ENCODE assay signal across 1 cellular context in the genomic region with DNA sequence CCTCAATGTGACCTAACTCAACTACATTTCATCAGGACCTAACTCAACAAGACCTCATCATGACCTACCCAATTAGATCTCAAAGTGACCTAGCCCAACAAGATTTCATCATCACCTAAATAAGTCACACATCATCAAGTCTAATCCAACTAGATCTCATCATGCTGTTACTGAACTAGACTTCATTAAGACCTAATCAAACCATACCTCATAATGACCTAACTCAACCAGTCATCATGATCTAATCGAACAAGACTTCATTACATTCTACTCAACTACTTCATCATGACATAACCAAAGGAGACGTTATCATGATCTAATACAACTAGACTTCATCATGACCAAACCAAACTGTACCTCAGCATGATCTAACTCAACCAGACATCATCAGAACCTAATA.
A peak's percentile ranks its signal among the peaks of the same experiment; 100 is the strongest.
TF ChIP-seq lines count a peak whose summit lies in the region.

No MANE protein-coding gene starts in this region.

TF ChIP-seq in HEK293, 187 proteins besides CTCF, POLR2A, EP300 and RAD21 (continued from another document and continues in another):
- no peak for TF ChIP-seq ZNF610 (tag by site-specific recombination; IDR thresholded peaks at IDR 0.05; ENCODE audit: borderline replicate concordance)
- TF ChIP-seq ZBTB20 (tag by site-specific recombination; IDR thresholded peaks at IDR 0.05) = 0 out of 2 replicates have a peak, but pooled peaks have one; percentile 10
- TF ChIP-seq, protein P1, sequence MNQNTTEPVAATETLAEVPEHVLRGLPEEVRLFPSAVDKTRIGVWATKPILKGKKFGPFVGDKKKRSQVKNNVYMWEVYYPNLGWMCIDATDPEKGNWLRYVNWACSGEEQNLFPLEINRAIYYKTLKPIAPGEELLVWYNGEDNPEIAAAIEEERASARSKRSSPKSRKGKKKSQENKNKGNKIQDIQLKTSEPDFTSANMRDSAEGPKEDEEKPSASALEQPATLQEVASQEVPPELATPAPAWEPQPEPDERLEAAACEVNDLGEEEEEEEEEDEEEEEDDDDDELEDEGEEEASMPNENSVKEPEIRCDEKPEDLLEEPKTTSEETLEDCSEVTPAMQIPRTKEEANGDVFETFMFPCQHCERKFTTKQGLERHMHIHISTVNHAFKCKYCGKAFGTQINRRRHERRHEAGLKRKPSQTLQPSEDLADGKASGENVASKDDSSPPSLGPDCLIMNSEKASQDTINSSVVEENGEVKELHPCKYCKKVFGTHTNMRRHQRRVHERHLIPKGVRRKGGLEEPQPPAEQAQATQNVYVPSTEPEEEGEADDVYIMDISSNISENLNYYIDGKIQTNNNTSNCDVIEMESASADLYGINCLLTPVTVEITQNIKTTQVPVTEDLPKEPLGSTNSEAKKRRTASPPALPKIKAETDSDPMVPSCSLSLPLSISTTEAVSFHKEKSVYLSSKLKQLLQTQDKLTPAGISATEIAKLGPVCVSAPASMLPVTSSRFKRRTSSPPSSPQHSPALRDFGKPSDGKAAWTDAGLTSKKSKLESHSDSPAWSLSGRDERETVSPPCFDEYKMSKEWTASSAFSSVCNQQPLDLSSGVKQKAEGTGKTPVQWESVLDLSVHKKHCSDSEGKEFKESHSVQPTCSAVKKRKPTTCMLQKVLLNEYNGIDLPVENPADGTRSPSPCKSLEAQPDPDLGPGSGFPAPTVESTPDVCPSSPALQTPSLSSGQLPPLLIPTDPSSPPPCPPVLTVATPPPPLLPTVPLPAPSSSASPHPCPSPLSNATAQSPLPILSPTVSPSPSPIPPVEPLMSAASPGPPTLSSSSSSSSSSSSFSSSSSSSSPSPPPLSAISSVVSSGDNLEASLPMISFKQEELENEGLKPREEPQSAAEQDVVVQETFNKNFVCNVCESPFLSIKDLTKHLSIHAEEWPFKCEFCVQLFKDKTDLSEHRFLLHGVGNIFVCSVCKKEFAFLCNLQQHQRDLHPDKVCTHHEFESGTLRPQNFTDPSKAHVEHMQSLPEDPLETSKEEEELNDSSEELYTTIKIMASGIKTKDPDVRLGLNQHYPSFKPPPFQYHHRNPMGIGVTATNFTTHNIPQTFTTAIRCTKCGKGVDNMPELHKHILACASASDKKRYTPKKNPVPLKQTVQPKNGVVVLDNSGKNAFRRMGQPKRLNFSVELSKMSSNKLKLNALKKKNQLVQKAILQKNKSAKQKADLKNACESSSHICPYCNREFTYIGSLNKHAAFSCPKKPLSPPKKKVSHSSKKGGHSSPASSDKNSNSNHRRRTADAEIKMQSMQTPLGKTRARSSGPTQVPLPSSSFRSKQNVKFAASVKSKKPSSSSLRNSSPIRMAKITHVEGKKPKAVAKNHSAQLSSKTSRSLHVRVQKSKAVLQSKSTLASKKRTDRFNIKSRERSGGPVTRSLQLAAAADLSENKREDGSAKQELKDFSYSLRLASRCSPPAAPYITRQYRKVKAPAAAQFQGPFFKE (tag by site-specific recombination; IDR thresholded peaks at IDR 0.05; ENCODE audit: borderline replicate concordance) = no peak
- TF ChIP-seq ZNF585B (tag by site-specific recombination; IDR thresholded peaks at IDR 0.05) = no peak
- TF ChIP-seq, protein P2, sequence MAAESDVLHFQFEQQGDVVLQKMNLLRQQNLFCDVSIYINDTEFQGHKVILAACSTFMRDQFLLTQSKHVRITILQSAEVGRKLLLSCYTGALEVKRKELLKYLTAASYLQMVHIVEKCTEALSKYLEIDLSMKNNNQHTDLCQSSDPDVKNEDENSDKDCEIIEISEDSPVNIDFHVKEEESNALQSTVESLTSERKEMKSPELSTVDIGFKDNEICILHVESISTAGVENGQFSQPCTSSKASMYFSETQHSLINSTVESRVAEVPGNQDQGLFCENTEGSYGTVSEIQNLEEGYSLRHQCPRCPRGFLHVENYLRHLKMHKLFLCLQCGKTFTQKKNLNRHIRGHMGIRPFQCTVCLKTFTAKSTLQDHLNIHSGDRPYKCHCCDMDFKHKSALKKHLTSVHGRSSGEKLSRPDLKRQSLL (tag by site-specific recombination; IDR thresholded peaks at IDR 0.05) = no peak
- peak; percentile 70 for TF ChIP-seq SP7 (tag by site-specific recombination; IDR thresholded peaks at IDR 0.05)
- peak; percentile 62 for TF ChIP-seq ZNF843 (tag by site-specific recombination; IDR thresholded peaks at IDR 0.05)
- TF ChIP-seq ZNF311 (tag by site-specific recombination; IDR thresholded peaks at IDR 0.05; ENCODE audit: borderline replicate concordance) = no peak
- TF ChIP-seq ZNF624 (tag by site-specific recombination; IDR thresholded peaks at IDR 0.05) = no peak
- TF ChIP-seq, protein P3, sequence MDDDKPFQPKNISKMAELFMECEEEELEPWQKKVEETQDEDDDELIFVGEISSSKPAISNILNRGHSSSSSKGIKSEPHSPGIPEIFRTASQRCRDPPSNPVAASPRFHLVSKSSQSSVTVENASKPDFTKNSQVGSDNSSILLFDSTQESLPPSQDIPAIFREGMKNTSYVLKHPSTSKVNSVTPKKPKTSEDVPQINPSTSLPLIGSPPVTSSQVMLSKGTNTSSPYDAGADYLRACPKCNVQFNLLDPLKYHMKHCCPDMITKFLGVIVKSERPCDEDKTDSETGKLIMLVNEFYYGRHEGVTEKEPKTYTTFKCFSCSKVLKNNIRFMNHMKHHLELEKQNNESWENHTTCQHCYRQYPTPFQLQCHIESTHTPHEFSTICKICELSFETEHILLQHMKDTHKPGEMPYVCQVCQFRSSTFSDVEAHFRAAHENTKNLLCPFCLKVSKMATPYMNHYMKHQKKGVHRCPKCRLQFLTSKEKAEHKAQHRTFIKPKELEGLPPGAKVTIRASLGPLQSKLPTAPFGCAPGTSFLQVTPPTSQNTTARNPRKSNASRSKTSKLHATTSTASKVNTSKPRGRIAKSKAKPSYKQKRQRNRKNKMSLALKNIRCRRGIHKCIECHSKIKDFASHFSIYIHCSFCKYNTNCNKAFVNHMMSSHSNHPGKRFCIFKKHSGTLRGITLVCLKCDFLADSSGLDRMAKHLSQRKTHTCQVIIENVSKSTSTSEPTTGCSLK (tag by site-specific recombination; IDR thresholded peaks at IDR 0.05) = no peak
- no peak for TF ChIP-seq ZNF132 (tag by site-specific recombination; IDR thresholded peaks at IDR 0.05; ENCODE audit: borderline replicate concordance)
- TF ChIP-seq ZEB2 (tag by site-specific recombination; IDR thresholded peaks at IDR 0.05) = peak; percentile 63; the same call in 1 of the 2 replicates
- TF ChIP-seq ZSCAN23 (tag by site-specific recombination; IDR thresholded peaks at IDR 0.05) = peak; percentile 96
- no peak for TF ChIP-seq ZNF202 (tag by site-specific recombination; IDR thresholded peaks at IDR 0.05; ENCODE audit: borderline replicate concordance)
- no peak for TF ChIP-seq ZNF138 (tag by site-specific recombination; IDR thresholded peaks at IDR 0.05; ENCODE audit: borderline replicate concordance)
- no peak; the same call in 1 of the 2 replicates for TF ChIP-seq ZNF473 (tag by site-specific recombination; IDR thresholded peaks at IDR 0.05)
- peak; percentile 57; the same call in 1 of the 2 replicates for TF ChIP-seq ZNF785 (tag by site-specific recombination; IDR thresholded peaks at IDR 0.05)
- TF ChIP-seq, protein P4, sequence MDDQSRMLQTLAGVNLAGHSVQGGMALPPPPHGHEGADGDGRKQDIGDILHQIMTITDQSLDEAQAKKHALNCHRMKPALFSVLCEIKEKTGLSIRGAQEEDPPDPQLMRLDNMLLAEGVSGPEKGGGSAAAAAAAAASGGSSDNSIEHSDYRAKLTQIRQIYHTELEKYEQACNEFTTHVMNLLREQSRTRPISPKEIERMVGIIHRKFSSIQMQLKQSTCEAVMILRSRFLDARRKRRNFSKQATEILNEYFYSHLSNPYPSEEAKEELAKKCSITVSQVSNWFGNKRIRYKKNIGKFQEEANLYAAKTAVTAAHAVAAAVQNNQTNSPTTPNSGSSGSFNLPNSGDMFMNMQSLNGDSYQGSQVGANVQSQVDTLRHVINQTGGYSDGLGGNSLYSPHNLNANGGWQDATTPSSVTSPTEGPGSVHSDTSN (CRISPR knock-in tag; IDR thresholded peaks at IDR 0.05) = no peak
- TF ChIP-seq ZNF391 (tag by site-specific recombination; IDR thresholded peaks at IDR 0.05; ENCODE audit: borderline replicate concordance, low read depth) = no peak
- peak; percentile 76 for TF ChIP-seq ZFP69B (tag by site-specific recombination; IDR thresholded peaks at IDR 0.05)
- TF ChIP-seq TCF7L2 (IDR thresholded peaks at IDR 0.05; ENCODE audit: borderline replicate concordance, low read depth, low read length) = no peak
- no peak for TF ChIP-seq ZNF169 (tag by site-specific recombination; IDR thresholded peaks at IDR 0.05)
- no peak for TF ChIP-seq ZNF423 (tag by site-specific recombination; IDR thresholded peaks at IDR 0.05)
- TF ChIP-seq, protein P5, sequence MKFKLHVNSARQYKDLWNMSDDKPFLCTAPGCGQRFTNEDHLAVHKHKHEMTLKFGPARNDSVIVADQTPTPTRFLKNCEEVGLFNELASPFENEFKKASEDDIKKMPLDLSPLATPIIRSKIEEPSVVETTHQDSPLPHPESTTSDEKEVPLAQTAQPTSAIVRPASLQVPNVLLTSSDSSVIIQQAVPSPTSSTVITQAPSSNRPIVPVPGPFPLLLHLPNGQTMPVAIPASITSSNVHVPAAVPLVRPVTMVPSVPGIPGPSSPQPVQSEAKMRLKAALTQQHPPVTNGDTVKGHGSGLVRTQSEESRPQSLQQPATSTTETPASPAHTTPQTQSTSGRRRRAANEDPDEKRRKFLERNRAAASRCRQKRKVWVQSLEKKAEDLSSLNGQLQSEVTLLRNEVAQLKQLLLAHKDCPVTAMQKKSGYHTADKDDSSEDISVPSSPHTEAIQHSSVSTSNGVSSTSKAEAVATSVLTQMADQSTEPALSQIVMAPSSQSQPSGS (tag by site-specific recombination; IDR thresholded peaks at IDR 0.05; ENCODE audit: low read depth) = peak; percentile 94
- TF ChIP-seq YY1 (tag by site-specific recombination; IDR thresholded peaks at IDR 0.05) = no peak
- TF ChIP-seq, protein P6, sequence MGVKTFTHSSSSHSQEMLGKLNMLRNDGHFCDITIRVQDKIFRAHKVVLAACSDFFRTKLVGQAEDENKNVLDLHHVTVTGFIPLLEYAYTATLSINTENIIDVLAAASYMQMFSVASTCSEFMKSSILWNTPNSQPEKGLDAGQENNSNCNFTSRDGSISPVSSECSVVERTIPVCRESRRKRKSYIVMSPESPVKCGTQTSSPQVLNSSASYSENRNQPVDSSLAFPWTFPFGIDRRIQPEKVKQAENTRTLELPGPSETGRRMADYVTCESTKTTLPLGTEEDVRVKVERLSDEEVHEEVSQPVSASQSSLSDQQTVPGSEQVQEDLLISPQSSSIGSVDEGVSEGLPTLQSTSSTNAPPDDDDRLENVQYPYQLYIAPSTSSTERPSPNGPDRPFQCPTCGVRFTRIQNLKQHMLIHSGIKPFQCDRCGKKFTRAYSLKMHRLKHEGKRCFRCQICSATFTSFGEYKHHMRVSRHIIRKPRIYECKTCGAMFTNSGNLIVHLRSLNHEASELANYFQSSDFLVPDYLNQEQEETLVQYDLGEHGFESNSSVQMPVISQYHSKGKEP (tag by site-specific recombination; IDR thresholded peaks at IDR 0.05) = no peak
- TF ChIP-seq, protein P7, sequence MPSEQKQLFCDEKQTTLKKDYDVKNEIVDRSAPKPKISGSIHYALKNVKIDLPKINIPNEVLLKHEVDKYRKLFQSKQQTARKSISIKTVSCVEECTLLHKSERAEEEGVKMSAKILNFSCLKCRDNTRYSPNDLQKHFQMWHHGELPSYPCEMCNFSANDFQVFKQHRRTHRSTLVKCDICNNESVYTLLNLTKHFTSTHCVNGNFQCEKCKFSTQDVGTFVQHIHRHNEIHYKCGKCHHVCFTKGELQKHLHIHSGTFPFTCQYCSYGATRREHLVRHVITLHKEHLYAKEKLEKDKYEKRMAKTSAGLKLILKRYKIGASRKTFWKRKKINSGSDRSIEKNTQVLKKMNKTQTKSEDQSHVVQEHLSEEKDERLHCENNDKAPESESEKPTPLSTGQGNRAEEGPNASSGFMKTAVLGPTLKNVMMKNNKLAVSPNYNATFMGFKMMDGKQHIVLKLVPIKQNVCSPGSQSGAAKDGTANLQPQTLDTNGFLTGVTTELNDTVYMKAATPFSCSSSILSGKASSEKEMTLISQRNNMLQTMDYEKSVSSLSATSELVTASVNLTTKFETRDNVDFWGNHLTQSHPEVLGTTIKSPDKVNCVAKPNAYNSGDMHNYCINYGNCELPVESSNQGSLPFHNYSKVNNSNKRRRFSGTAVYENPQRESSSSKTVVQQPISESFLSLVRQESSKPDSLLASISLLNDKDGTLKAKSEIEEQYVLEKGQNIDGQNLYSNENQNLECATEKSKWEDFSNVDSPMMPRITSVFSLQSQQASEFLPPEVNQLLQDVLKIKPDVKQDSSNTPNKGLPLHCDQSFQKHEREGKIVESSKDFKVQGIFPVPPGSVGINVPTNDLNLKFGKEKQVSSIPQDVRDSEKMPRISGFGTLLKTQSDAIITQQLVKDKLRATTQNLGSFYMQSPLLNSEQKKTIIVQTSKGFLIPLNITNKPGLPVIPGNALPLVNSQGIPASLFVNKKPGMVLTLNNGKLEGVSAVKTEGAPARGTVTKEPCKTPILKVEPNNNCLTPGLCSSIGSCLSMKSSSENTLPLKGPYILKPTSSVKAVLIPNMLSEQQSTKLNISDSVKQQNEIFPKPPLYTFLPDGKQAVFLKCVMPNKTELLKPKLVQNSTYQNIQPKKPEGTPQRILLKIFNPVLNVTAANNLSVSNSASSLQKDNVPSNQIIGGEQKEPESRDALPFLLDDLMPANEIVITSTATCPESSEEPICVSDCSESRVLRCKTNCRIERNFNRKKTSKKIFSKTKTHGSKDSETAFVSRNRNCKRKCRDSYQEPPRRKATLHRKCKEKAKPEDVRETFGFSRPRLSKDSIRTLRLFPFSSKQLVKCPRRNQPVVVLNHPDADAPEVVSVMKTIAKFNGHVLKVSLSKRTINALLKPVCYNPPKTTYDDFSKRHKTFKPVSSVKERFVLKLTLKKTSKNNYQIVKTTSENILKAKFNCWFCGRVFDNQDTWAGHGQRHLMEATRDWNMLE (tag by site-specific recombination; conservative IDR thresholded peaks at IDR 0.05; ENCODE audit: low read depth) = peak; percentile 55
- TF ChIP-seq, protein P8, sequence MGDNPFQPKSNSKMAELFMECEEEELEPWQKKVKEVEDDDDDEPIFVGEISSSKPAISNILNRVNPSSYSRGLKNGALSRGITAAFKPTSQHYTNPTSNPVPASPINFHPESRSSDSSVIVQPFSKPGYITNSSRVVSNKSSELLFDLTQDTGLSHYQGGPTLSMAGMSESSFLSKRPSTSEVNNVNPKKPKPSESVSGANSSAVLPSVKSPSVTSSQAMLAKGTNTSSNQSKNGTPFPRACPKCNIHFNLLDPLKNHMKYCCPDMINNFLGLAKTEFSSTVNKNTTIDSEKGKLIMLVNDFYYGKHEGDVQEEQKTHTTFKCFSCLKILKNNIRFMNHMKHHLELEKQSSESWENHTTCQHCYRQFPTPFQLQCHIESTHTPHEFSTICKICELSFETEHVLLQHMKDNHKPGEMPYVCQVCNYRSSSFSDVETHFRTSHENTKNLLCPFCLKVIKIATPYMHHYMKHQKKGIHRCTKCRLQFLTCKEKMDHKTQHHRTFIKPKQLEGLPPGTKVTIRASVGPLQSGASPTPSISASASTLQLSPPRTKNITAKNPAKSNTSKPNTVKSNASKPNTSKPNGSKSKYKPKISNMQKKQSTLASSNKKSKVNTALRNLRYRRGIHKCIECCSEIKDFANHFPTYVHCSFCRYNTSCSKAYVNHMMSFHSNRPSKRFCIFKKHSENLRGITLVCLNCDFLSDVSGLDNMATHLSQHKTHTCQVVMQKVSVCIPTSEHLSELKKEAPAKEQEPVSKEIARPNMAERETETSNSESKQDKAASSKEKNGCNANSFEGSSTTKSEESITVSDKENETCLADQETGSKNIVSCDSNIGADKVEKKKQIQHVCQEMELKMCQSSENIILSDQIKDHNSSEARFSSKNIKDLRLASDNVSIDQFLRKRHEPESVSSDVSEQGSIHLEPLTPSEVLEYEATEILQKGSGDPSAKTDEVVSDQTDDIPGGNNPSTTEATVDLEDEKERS (tag by site-specific recombination; IDR thresholded peaks at IDR 0.05) = peak; percentile 87; the same call in 1 of the 2 replicates
